Comparison of ENCODE assay signal across 1 cellular context in the genomic region with DNA sequence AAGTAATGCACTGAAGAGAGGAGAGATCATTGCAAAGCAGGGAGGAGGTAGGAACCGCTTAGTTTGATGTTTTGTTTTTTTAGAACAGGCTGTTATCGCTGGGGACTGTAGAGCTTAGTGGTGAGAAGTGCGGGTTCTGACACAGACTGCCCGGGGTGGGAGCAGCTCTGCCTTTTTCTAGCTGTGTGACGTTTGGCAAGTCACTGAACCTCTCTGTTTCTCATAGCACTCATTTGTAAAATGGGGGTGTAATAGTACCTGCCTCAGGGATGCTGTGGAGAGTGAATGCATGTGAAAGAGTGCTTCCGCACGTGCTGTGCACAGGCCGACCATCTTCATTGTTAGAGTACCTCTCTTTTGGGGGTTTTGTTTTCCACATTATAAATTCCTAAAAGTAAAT.
TF ChIP-seq lines count a peak whose summit lies in the region.

No MANE protein-coding gene starts in this region.

TF ChIP-seq in K562, 482 proteins besides CTCF, POLR2A, EP300 and RAD21:
- peak; percentile 80 for TF ChIP-seq ZFP36 (IDR thresholded peaks at IDR 0.05; ENCODE audit: low read depth, low read length, partially characterized antibody)
- peak; percentile 73 for TF ChIP-seq BCOR (IDR thresholded peaks at IDR 0.05)
- TF ChIP-seq, protein P1, sequence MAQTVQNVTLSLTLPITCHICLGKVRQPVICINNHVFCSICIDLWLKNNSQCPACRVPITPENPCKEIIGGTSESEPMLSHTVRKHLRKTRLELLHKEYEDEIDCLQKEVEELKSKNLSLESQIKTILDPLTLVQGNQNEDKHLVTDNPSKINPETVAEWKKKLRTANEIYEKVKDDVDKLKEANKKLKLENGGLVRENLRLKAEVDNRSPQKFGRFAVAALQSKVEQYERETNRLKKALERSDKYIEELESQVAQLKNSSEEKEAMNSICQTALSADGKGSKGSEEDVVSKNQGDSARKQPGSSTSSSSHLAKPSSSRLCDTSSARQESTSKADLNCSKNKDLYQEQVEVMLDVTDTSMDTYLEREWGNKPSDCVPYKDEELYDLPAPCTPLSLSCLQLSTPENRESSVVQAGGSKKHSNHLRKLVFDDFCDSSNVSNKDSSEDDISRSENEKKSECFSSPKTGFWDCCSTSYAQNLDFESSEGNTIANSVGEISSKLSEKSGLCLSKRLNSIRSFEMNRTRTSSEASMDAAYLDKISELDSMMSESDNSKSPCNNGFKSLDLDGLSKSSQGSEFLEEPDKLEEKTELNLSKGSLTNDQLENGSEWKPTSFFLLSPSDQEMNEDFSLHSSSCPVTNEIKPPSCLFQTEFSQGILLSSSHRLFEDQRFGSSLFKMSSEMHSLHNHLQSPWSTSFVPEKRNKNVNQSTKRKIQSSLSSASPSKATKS (CRISPR knock-in tag; IDR thresholded peaks at IDR 0.05): no peak
- no peak for TF ChIP-seq FOXJ3 (CRISPR knock-in tag; IDR thresholded peaks at IDR 0.05)
- 0 out of 2 replicates have a peak, but pooled peaks have one; percentile 64 for TF ChIP-seq SMARCA5 (IDR thresholded peaks at IDR 0.05)
- no peak for TF ChIP-seq ZZZ3 (IDR thresholded peaks at IDR 0.05)
- peak; percentile 95 for TF ChIP-seq RBM25 (IDR thresholded peaks at IDR 0.05; ENCODE audit: low read depth, low read length, severe bottlenecking)
